Comparison of ENCODE assay signal across 1 cellular context in the genomic region with DNA sequence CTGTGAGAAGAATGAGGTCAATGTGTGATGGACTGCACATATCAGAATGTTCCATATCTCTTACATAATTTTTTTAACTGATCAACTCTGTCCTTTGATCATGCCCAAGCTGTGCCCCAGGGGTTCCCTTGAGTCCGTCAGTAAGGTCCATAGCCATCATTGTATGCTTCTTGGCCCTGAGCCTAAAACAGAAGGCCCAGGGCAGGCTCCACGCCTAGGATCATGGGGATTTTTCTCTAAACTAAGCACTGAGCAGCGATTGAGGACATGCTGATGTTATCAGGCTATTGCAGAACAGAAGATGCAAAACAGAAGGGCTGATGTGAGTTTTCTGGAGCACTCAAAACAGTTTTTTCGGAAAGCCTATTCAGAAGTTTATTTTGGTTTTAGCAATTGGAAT.
TF ChIP-seq lines count a peak whose summit lies in the region.

No MANE protein-coding gene starts in this region.

TF ChIP-seq in SK-N-SH, 30 proteins besides CTCF, POLR2A, EP300 and RAD21 (continued from another document):
- TF ChIP-seq, protein P1, sequence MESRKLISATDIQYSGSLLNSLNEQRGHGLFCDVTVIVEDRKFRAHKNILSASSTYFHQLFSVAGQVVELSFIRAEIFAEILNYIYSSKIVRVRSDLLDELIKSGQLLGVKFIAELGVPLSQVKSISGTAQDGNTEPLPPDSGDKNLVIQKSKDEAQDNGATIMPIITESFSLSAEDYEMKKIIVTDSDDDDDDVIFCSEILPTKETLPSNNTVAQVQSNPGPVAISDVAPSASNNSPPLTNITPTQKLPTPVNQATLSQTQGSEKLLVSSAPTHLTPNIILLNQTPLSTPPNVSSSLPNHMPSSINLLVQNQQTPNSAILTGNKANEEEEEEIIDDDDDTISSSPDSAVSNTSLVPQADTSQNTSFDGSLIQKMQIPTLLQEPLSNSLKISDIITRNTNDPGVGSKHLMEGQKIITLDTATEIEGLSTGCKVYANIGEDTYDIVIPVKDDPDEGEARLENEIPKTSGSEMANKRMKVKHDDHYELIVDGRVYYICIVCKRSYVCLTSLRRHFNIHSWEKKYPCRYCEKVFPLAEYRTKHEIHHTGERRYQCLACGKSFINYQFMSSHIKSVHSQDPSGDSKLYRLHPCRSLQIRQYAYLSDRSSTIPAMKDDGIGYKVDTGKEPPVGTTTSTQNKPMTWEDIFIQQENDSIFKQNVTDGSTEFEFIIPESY (IDR thresholded peaks at IDR 0.05; ENCODE audit: borderline replicate concordance, low read depth) = no peak
